In the genomic region with DNA sequence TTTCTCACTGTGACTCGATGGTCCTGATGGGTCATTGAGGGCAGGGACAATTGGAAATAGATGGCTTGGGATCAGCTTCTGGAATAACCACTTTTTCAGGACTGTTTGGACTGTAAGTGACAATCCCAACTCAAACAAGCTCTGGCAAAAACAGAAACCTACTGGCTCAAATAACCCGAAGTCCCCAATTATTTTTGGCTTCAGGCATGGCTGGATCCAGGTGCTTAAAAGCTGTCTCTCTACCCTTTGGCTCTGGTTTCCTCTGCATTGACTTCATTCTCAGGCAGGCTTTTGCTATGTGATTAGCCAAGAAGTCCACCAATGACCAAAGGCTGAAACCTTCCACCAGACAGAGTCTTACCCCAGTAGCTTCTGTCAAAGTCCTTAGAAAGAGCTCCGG, we compare ENCODE assay signal across 8 cellular contexts.
"Had no signal": no experiment of that assay in that cellular context is flagged by ENCODE, and none has a peak within 500 bp of the region (broad histone marks: within the 10 kb centered on the region; RNA-seq: fewer than 3 reads in every experiment).

No MANE protein-coding gene starts in this region.

- DNase-seq: GDM1, GF-D8 had no signal

- H3K4me3 ChIP-seq: GM12878 had no signal

- FAIRE-seq: G401.6, GM12878, GM12891, GM12892, GM18507, GM19239 had no signal

- ATAC-seq: GM12878 had no signal
